ENCODE assay signal across 8 cellular contexts in the genomic region with DNA sequence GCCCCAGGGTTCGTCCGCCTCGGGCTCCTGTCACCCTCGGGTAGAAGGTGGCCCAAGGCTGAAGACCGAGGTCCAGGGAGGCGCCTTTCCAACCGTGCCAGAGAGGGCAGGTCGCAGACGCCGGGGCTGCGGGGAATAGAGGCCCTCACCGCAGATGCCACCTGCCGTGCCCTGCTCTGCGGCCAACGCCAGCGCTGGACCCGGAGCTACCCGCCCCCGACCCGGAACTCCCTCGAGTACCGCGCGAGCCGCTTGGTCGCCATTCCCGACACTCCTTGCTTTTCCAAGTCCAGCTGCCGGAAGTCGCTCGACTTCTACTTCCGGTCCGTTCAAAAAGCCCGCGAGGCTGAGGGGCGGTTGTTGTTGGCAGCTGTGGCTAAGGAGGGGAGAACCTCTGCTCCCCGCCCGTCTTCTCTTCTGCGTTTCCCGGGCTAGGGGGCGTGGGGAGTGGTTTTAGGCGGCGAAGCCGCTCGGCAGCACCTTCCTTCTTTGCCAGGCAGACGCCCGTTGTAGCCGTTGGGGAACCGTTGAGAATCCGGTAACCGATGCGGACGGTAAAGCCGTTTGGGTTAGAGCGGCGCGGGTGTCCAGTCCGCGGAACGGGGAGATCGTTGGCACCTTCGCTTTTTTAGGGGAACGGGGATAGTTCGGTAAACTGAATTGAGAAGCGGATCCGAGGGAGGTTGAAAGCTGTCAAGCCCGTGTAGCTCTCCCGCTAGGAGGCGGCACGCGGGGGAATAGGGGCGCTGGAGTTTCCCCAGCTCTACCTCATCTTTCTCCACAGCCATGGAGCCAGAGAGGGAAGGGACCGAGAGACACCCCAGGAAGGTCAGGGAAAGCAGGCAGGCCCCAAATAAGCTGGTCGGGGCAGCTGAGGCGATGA. TPM values are rescaled to one million over a fixed set of nuclear protein-coding genes. Genes with fewer than 3 reads are reported as not detected.
DNase-seq lines count a peak whose midpoint lies in the region; ATAC-seq and TF ChIP-seq lines count a peak whose summit lies in the region.

A gene with protein sequence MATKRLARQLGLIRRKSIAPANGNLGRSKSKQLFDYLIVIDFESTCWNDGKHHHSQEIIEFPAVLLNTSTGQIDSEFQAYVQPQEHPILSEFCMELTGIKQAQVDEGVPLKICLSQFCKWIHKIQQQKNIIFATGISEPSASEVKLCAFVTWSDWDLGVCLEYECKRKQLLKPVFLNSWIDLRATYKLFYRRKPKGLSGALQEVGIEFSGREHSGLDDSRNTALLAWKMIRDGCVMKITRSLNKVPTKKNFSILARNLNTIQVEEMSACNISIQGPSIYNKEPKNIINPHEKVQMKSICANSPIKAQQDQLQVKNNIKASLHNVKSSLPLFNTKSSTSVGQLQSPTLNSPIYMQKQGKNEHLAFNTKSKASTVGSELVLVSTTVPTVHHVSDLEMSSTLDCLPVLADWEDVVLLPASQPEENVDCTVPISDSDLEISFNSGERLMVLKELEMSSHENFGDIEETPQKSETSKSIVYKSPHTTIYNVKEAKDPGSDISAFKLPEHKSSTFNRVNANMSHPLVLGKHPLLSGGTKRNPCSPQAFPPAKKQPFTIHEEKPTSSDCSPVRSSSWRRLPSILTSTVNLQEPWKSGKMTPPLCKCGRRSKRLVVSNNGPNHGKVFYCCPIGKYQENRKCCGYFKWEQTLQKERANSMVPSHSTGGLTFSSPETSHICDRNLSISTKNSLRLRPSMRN (minus strand): TSS at position 305 of the 883 bp plus-strand sequence. CDS start 42 bp downstream, at position 263.
A gene with protein sequence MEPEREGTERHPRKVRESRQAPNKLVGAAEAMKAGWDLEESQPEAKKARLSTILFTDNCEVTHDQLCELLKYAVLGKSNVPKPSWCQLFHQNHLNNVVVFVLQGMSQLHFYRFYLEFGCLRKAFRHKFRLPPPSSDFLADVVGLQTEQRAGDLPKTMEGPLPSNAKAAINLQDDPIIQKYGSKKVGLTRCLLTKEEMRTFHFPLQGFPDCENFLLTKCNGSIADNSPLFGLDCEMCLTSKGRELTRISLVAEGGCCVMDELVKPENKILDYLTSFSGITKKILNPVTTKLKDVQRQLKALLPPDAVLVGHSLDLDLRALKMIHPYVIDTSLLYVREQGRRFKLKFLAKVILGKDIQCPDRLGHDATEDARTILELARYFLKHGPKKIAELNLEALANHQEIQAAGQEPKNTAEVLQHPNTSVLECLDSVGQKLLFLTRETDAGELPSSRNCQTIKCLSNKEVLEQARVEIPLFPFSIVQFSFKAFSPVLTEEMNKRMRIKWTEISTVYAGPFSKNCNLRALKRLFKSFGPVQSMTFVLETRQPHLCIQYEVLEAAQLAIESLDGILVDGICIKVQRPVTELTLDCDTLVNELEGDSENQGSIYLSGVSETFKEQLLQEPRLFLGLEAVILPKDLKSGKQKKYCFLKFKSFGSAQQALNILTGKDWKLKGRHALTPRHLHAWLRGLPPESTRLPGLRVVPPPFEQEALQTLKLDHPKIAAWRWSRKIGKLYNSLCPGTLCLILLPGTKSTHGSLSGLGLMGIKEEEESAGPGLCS (plus strand): TSS at position 360 of the 883 bp plus-strand sequence. CDS start 427 bp downstream, at position 787.

- H3K27ac Mint-ChIP-seq in CD4-positive, alpha-beta T cell, result peak within 1 kb of the TSS; percentile 81
- H3K27ac Mint-ChIP-seq in activated CD8-positive, alpha-beta T cell treated with anti-CD3 and anti-CD28 coated beads for 36 hours, result peak within 1 kb of the TSS; percentile 98

- H3K27ac ChIP-seq in CD4-positive, alpha-beta T cell (ENCODE audit: low read depth, low read length), result peak within 1 kb of the TSS; percentile 49
- H3K27ac ChIP-seq in ectodermal cell (ENCODE audit: insufficient read depth, low read depth, low read length, poor library complexity, severe bottlenecking), result peak within 1 kb of the TSS; percentile 90
- peak within 1 kb of the TSS; percentile 91 for H3K27ac ChIP-seq in lower lobe of right lung

- H3K36me3 Mint-ChIP-seq in CD4-positive, alpha-beta T cell (ENCODE audit: low read depth), result peaks cover 5% of the 10 kb centered on the region
- H3K36me3 Mint-ChIP-seq in activated CD8-positive, alpha-beta T cell treated with anti-CD3 and anti-CD28 coated beads for 36 hours (ENCODE audit: low read depth), result peaks cover 6% of the 10 kb centered on the region

- peak within 1 kb of the TSS; percentile 81 for H3K4me3 ChIP-seq in ectodermal cell (ENCODE audit: insufficient read depth, low read depth, low read length)
- peak within 1 kb of the TSS; percentile 81 for H3K4me3 ChIP-seq in lower lobe of right lung

- intact Hi-C loops in CD4-positive, alpha-beta T cell (cut with DNase I, micrococcal nuclease), result loop anchor here (2.0 to 5.0 kb wide), 3 partner anchors 64 to 96 kb away; a partner anchor contains a TSS
- intact Hi-C loops in activated CD8-positive, alpha-beta T cell treated with anti-CD3 and anti-CD28 coated beads for 36 hours (cut with micrococcal nuclease), result no loop called here
- intact Hi-C loops in lower lobe of right lung (cut with DNase I), result no loop called here

- no peaks in the 10 kb centered on the region for H3K9me3 ChIP-seq in CD4-positive, alpha-beta T cell (ENCODE audit: control insufficient read depth, low read length)
- H3K9me3 ChIP-seq in ectodermal cell (ENCODE audit: control insufficient read depth, low read length) (no peaks in the 10 kb centered on the region), lower lobe of right lung (no peaks in the 10 kb centered on the region)

- TF ChIP-seq CTCF in CD4-positive, alpha-beta T cell (IDR thresholded peaks at IDR 0.05), result peak; percentile 33
- no peak for TF ChIP-seq CTCF in activated CD8-positive, alpha-beta T cell treated with anti-CD3 and anti-CD28 coated beads for 36 hours (IDR thresholded peaks at IDR 0.05)
- peak; percentile 33 for TF ChIP-seq CTCF in lower lobe of right lung (IDR thresholded peaks at IDR 0.05)

- H3K36me3 ChIP-seq in ectodermal cell (ENCODE audit: control insufficient read depth, insufficient read depth, low read length) (no peaks in the 10 kb centered on the region), lower lobe of right lung (peaks cover 4% of the 10 kb centered on the region)

- 0% methylated on average over 74 of the region's 74 CpGs for WGBS in ectodermal cell, 2 experiments

- peak; percentile 49 to 71 (median 56) for DNase-seq in CD4-positive, alpha-beta T cell
- DNase-seq in HK-2 (ENCODE audit: unreplicated experiment), result peak; percentile 91
- peak; percentile 85 for DNase-seq in NCI-H82 treated with DMSO at 0.1 percent for 48 hours (lab: John Stamatoyannopoulos, UW; ENCODE audit: unreplicated experiment)
- DNase-seq in activated CD8-positive, alpha-beta T cell treated with anti-CD3 and anti-CD28 coated beads for 36 hours, result peak; percentile 81
- DNase-seq in lower lobe of right lung, result peak; percentile 92
- peak; percentile 21 to 58 (median 36) for DNase-seq in stimulated activated CD4-positive, alpha-beta T cell treated with anti-CD3 and anti-CD28 coated beads, TNF-alpha, amount 100 ng/mL, for 1 hour (ENCODE audit: low read depth in 3 of 3, low spot score in 1 of 3)

- no peaks in the 10 kb centered on the region for H3K9me3 Mint-ChIP-seq in CD4-positive, alpha-beta T cell
- H3K9me3 Mint-ChIP-seq in activated CD8-positive, alpha-beta T cell treated with anti-CD3 and anti-CD28 coated beads for 36 hours, result no peaks in the 10 kb centered on the region

- H3K4me1 ChIP-seq in ectodermal cell (ENCODE audit: control insufficient read depth, insufficient read depth, low read length) (no peaks in the 10 kb centered on the region), lower lobe of right lung (peaks cover 15% of the 10 kb centered on the region)

- POLR2A ChIA-PET in CD4-positive, alpha-beta T cell (lab: Charles Lee), result interaction anchor here (0.8 to 1.8 kb wide), 7 partner anchors 8 to 94 kb away, joined by 3 to 12 read pairs (median 6); a partner anchor contains a TSS
- POLR2A ChIA-PET in activated CD8-positive, alpha-beta T cell treated with anti-CD3 and anti-CD28 coated beads for 36 hours (lab: Charles Lee), result interaction anchor here (0.8 to 2.2 kb wide), 10 partner anchors 9 to 94 kb away, joined by 3 to 13 read pairs (median 4); a partner anchor contains a TSS

- no peaks in the 10 kb centered on the region for H3K27me3 ChIP-seq in CD4-positive, alpha-beta T cell (ENCODE audit: control insufficient read depth, insufficient read depth, low read length)
- H3K27me3 ChIP-seq in ectodermal cell (ENCODE audit: control insufficient read depth, insufficient read depth, low read length, poor library complexity, severe bottlenecking), result no peaks in the 10 kb centered on the region
- H3K27me3 ChIP-seq in lower lobe of right lung (ENCODE audit: low read depth), result no peaks in the 10 kb centered on the region

- peak within 1 kb of the TSS; percentile 98 for H3K4me3 Mint-ChIP-seq in CD4-positive, alpha-beta T cell
- H3K4me3 Mint-ChIP-seq in activated CD8-positive, alpha-beta T cell treated with anti-CD3 and anti-CD28 coated beads for 36 hours, result peak within 1 kb of the TSS; percentile 99

- no peaks in the 10 kb centered on the region for H3K27me3 Mint-ChIP-seq in CD4-positive, alpha-beta T cell
- no peaks in the 10 kb centered on the region for H3K27me3 Mint-ChIP-seq in activated CD8-positive, alpha-beta T cell treated with anti-CD3 and anti-CD28 coated beads for 36 hours

- ATAC-seq in CD4-positive, alpha-beta T cell (ENCODE audit: poor library complexity), result peak; percentile 88
- peak; percentile 77 for ATAC-seq in GM19438 (IDR thresholded peaks at IDR 0.05; ENCODE audit: low read depth, unreplicated experiment)
- peak; percentile 87 for ATAC-seq in activated CD8-positive, alpha-beta T cell treated with anti-CD3 and anti-CD28 coated beads for 36 hours
- peak; percentile 95 to 98 for ATAC-seq in lower lobe of right lung

- H3K4me1 Mint-ChIP-seq in CD4-positive, alpha-beta T cell (ENCODE audit: low read depth), result peaks cover 17% of the 10 kb centered on the region
- H3K4me1 Mint-ChIP-seq in activated CD8-positive, alpha-beta T cell treated with anti-CD3 and anti-CD28 coated beads for 36 hours (ENCODE audit: low read depth), result peaks cover 13% of the 10 kb centered on the region

- CTCF ChIA-PET in CD4-positive, alpha-beta T cell (lab: Charles Lee), result interaction anchor here (0.6 to 1.5 kb wide), 8 partner anchors 8 to 265 kb away, joined by 3 to 5 read pairs (median 3); a partner anchor contains a TSS
- CTCF ChIA-PET in activated CD8-positive, alpha-beta T cell treated with anti-CD3 and anti-CD28 coated beads for 36 hours (lab: Charles Lee), result interaction anchor here (0.7 to 2.0 kb wide), 9 partner anchors 8 to 193 kb away, joined by 3 to 7 read pairs (median 3); no protein-coding TSS in a partner anchor

RNA-seq across cellular contexts. Expression of the first gene that starts in this region (rescaled TPM):
- under 1 TPM; 0.25 to 0.45 TPM for total RNA-seq in CD4-positive, alpha-beta T cell
- total RNA-seq in activated CD8-positive, alpha-beta T cell treated with anti-CD3 and anti-CD28 coated beads for 36 hours, result 10 to 100 TPM; 16.1 to 17.7 TPM
- polyA plus RNA-seq in ectodermal cell (2013, experiment 1 of 4), result 35.4 TPM
- 34.0 TPM for polyA plus RNA-seq in ectodermal cell (2013, experiment 2 of 4)
- polyA plus RNA-seq in ectodermal cell (2013, experiment 3 of 4), result 29.1 TPM
- 30.8 TPM for polyA plus RNA-seq in ectodermal cell (2013, experiment 4 of 4)
- 17.6 TPM for total RNA-seq in lower lobe of right lung

RNA-seq across cellular contexts. Expression of the second gene that starts in this region (rescaled TPM):
- total RNA-seq in CD4-positive, alpha-beta T cell, result under 1 TPM in 1 of 2 experiments, not detected in 1; 0.56 TPM
- 10 to 100 TPM; 16.4 to 20.4 TPM for total RNA-seq in activated CD8-positive, alpha-beta T cell treated with anti-CD3 and anti-CD28 coated beads for 36 hours
- polyA plus RNA-seq in ectodermal cell (2013, experiment 1 of 4), result 7.7 TPM
- 7.4 TPM for polyA plus RNA-seq in ectodermal cell (2013, experiment 2 of 4)
- 6.2 TPM for polyA plus RNA-seq in ectodermal cell (2013, experiment 3 of 4)
- 7.7 TPM for polyA plus RNA-seq in ectodermal cell (2013, experiment 4 of 4)
- total RNA-seq in lower lobe of right lung, result 4.7 TPM

Comparison
In these comparisons a context has a peak if more than half of its experiments do, and no peak if none do; other contexts are left out.
1. Peak in every context shown above with its lines: DNase-seq, ATAC-seq, H3K4me3 ChIP-seq and H3K27ac ChIP-seq.
2. RNA of the first gene that starts in this region (total RNA-seq): 16.1 to 17.7 TPM in activated CD8-positive, alpha-beta T cell treated with anti-CD3 and anti-CD28 coated beads for 36 hours and 17.6 TPM in lower lobe of right lung (single experiment); 0.25 to 0.45 TPM in CD4-positive, alpha-beta T cell; every median in the first group is over 10 times any median in the second.
3. Peak in DNase-seq, ATAC-seq and H3K27ac ChIP-seq in CD4-positive, alpha-beta T cell; RNA of the genes that start here not detected or under 1 TPM.
4. DNase-seq: peak in every context shown above with its lines; median percentile 92 in lower lobe of right lung; 91 in HK-2; 85 in NCI-H82 treated with DMSO at 0.1 percent for 48 hours; 81 in activated CD8-positive, alpha-beta T cell treated with anti-CD3 and anti-CD28 coated beads for 36 hours; 56 in CD4-positive, alpha-beta T cell; 36 in stimulated activated CD4-positive, alpha-beta T cell treated with anti-CD3 and anti-CD28 coated beads, TNF-alpha, amount 100 ng/mL, for 1 hour.
5. intact Hi-C loops: an anchor here in CD4-positive, alpha-beta T cell (2.0 to 5.0 kb wide); none called in activated CD8-positive, alpha-beta T cell treated with anti-CD3 and anti-CD28 coated beads for 36 hours and lower lobe of right lung.